Comparison of ENCODE assay signal across 14 cellular contexts in genomic region chr1:24551910-24552571, GRCh38. TPM values are rescaled to one million over a fixed set of nuclear protein-coding genes. Genes with fewer than 3 reads are reported as not detected.
DNase-seq lines count a peak whose midpoint lies in the region; ATAC-seq and TF ChIP-seq lines count a peak whose summit lies in the region.
"Had no signal": no experiment of that assay in that cellular context is flagged by ENCODE, and none has a peak within 500 bp of the region (broad histone marks: within the 10 kb centered on the region; RNA-seq: fewer than 3 reads in every experiment).

No MANE protein-coding gene starts in this region.

- TF ChIP-seq EP300 in neural cell (conservative IDR thresholded peaks at IDR 0.05; ENCODE audit: poor library complexity, severe bottlenecking), result no peak

- H3K36me3 Mint-ChIP-seq in GM23338 (ENCODE audit: low read depth), result no peaks in the 10 kb centered on the region
- H3K36me3 Mint-ChIP-seq: activated naive CD4-positive, alpha-beta T cell treated with anti-CD3 and anti-CD28 coated beads, Interleukin-2, amount 50 U/mL, for 72 hours had no signal

- TF ChIP-seq CTCF in GM23338 (conservative IDR thresholded peaks at IDR 0.05; ENCODE audit: low read depth in 2 of 2), result no peak
- no peak for TF ChIP-seq CTCF in neural cell (IDR thresholded peaks at IDR 0.05; ENCODE audit: poor library complexity, severe bottlenecking)
- TF ChIP-seq CTCF in testis (IDR thresholded peaks at IDR 0.05), result no peak
- no peak for TF ChIP-seq CTCF in heart left ventricle (IDR thresholded peaks at IDR 0.05)

- no peak for ATAC-seq in GM23338
- no peak for ATAC-seq in heart left ventricle
- ATAC-seq: activated CD8-positive, alpha-beta T cell treated with anti-CD3 and anti-CD28 coated beads for 36 hours; activated naive CD4-positive, alpha-beta T cell treated with anti-CD3 and anti-CD28 coated beads, Interleukin-2, amount 50 U/mL, for 72 hours had no signal

- 69 to 72% methylated on average over 13 of the region's 13 CpGs for WGBS in testis, 2 donors
- WGBS in heart left ventricle, 4 donors, result 69 to 78% (median 73%) methylated on average over 13 of the region's 13 CpGs

- no peak for TF ChIP-seq RAD21 in neural cell (conservative IDR thresholded peaks at IDR 0.05)

- H3K4me2 ChIP-seq in GM23338, result peak overlapping the region; percentile 16; the same call in 1 of the 2 replicates
- peak overlapping the region; percentile 35 for H3K4me2 ChIP-seq in neural cell (ENCODE audit: low read length)

- no peaks in the 10 kb centered on the region for H3K9me3 Mint-ChIP-seq in GM23338
- H3K9me3 Mint-ChIP-seq: activated CD8-positive, alpha-beta T cell treated with anti-CD3 and anti-CD28 coated beads for 36 hours; activated naive CD4-positive, alpha-beta T cell treated with anti-CD3 and anti-CD28 coated beads, Interleukin-2, amount 50 U/mL, for 72 hours had no signal

- no peak overlapping the region for H3K9ac ChIP-seq in neural cell (ENCODE audit: low read length)

- no peak overlapping the region for H3K4me3 ChIP-seq in GM23338
- peak overlapping the region; percentile 18 for H3K4me3 ChIP-seq in neural cell (ENCODE audit: low read length)
- H3K4me3 ChIP-seq in testis, result no peak overlapping the region
- no peak overlapping the region for H3K4me3 ChIP-seq in heart left ventricle
- H3K4me3 ChIP-seq: pancreas had no signal

- H3K79me2 ChIP-seq in GM23338 (replicated peaks; ENCODE audit: insufficient read depth), result no peaks in the 10 kb centered on the region
- H3K79me2 ChIP-seq in neural cell (replicated peaks; ENCODE audit: insufficient read depth, low read length), result no peaks in the 10 kb centered on the region

- no peaks in the 10 kb centered on the region for H3F3A ChIP-seq in GM23338 (replicated peaks; ENCODE audit: low read depth)
- H3F3A ChIP-seq in neural cell (ENCODE audit: insufficient read depth, low read length, poor library complexity, severe bottlenecking), result no peaks in the 10 kb centered on the region

- intact Hi-C loops in testis (cut with DNase I; ENCODE audit: low total_unique reads) (no loop called here), heart left ventricle (cut with DNase I) (no loop called here)

- H3K27ac ChIP-seq in GM23338 (ENCODE audit: low read depth) (no peak overlapping the region), neural cell (ENCODE audit: low read length) (peak overlapping the region; percentile 31), testis (no peak overlapping the region), heart left ventricle (no peak overlapping the region)

- H3K4me1 ChIP-seq in GM23338 (ENCODE audit: insufficient read depth) (peaks cover 7% of the 10 kb centered on the region; the same call in 1 of the 2 replicates), testis (no peaks in the 10 kb centered on the region), heart left ventricle (peaks cover 0 to 12% (median 0%) of the 10 kb centered on the region in 12 donors)

- no peak for TF ChIP-seq POLR2A in testis (IDR thresholded peaks at IDR 0.05)
- no peak for TF ChIP-seq POLR2A in heart left ventricle (IDR thresholded peaks at IDR 0.05)

- H2AFZ ChIP-seq in GM23338, result peak overlapping the region; percentile 97
- peak overlapping the region; percentile 51 for H2AFZ ChIP-seq in neural cell (ENCODE audit: low read depth, low read length)

- H3K9me3 ChIP-seq in neural cell (ENCODE audit: low read length) (no peaks in the 10 kb centered on the region), testis (no peaks in the 10 kb centered on the region), heart left ventricle (no peaks in the 10 kb centered on the region)
- H3K9me3 ChIP-seq: pancreas had no signal

- H3K36me3 ChIP-seq in GM23338 (ENCODE audit: insufficient read depth) (no peaks in the 10 kb centered on the region), neural cell (ENCODE audit: insufficient read depth, low read length) (no peaks in the 10 kb centered on the region), testis (ENCODE audit: low read depth, missing control alignments) (no peaks in the 10 kb centered on the region), heart left ventricle (no peaks in the 10 kb centered on the region)
- H3K36me3 ChIP-seq: pancreas had no signal

- H3K27me3 Mint-ChIP-seq in GM23338 (ENCODE audit: insufficient read depth, low read depth, poor library complexity), result peaks cover 16% of the 10 kb centered on the region

- peaks cover 9% of the 10 kb centered on the region for H3K4me1 Mint-ChIP-seq in GM23338

- no peak overlapping the region for H3K4me3 Mint-ChIP-seq in GM23338
- H3K4me3 Mint-ChIP-seq: activated CD8-positive, alpha-beta T cell treated with anti-CD3 and anti-CD28 coated beads for 36 hours had no signal

- H3K9me2 ChIP-seq in GM23338 (ENCODE audit: insufficient read depth) (no peaks in the 10 kb centered on the region), neural cell (ENCODE audit: insufficient read depth, low read length) (no peaks in the 10 kb centered on the region)

- DNase-seq in GM23338 (ENCODE audit: low spot score) (peak; percentile 29), NCI-H2227 treated with DMSO at 0.1 percent for 48 hours (lab: John Stamatoyannopoulos, UW) (peak; percentile 71), ecto neural progenitor cell (ENCODE audit: low spot score) (peak; percentile 54), COLO668 (lab: John Stamatoyannopoulos, UW; ENCODE audit: unreplicated experiment) (no peak), testis (no peak), heart left ventricle (no peak)
- DNase-seq: activated CD8-positive, alpha-beta T cell treated with anti-CD3 and anti-CD28 coated beads for 36 hours; stimulated activated CD4-positive, alpha-beta T cell treated with anti-CD3 and anti-CD28 coated beads, Interleukin-2, amount 100 ng/mL, for 48 hours; stimulated activated naive CD4-positive, alpha-beta T cell treated with Interleukin-2 at 50 U/mL for 16 hours had no signal

- no peaks in the 10 kb centered on the region for H4K20me1 ChIP-seq in GM23338 (replicated peaks; ENCODE audit: insufficient read depth)
- no peaks in the 10 kb centered on the region for H4K20me1 ChIP-seq in neural cell (ENCODE audit: insufficient read depth)

- H3K27me3 ChIP-seq in GM23338 (ENCODE audit: insufficient read depth) (peaks cover 29% of the 10 kb centered on the region), neural cell (ENCODE audit: insufficient read depth, low read depth, low read length) (peaks cover 23% of the 10 kb centered on the region), testis (no peaks in the 10 kb centered on the region), heart left ventricle (peaks cover 0 to 44% (median 13%) of the 10 kb centered on the region in 9 donors)
- H3K27me3 ChIP-seq: pancreas had no signal

- H3K27ac Mint-ChIP-seq in GM23338, result no peak overlapping the region
- H3K27ac Mint-ChIP-seq: activated CD8-positive, alpha-beta T cell treated with anti-CD3 and anti-CD28 coated beads for 36 hours; activated naive CD4-positive, alpha-beta T cell treated with anti-CD3 and anti-CD28 coated beads, Interleukin-2, amount 50 U/mL, for 72 hours had no signal

TF ChIP-seq in GM23338, 12 proteins besides CTCF, POLR2A, EP300 and RAD21 (continues in another document):
- TF ChIP-seq ZNF114 (CRISPR knock-in tag; IDR thresholded peaks at IDR 0.05) (no peak), JUNB (IDR thresholded peaks at IDR 0.05; ENCODE audit: unreplicated experiment) (no peak), ETS1 (IDR thresholded peaks at IDR 0.05) (no peak)

TF ChIP-seq in neural cell, 6 proteins besides CTCF, POLR2A, EP300 and RAD21 (continues in another document):
- TF ChIP-seq, protein P1, sequence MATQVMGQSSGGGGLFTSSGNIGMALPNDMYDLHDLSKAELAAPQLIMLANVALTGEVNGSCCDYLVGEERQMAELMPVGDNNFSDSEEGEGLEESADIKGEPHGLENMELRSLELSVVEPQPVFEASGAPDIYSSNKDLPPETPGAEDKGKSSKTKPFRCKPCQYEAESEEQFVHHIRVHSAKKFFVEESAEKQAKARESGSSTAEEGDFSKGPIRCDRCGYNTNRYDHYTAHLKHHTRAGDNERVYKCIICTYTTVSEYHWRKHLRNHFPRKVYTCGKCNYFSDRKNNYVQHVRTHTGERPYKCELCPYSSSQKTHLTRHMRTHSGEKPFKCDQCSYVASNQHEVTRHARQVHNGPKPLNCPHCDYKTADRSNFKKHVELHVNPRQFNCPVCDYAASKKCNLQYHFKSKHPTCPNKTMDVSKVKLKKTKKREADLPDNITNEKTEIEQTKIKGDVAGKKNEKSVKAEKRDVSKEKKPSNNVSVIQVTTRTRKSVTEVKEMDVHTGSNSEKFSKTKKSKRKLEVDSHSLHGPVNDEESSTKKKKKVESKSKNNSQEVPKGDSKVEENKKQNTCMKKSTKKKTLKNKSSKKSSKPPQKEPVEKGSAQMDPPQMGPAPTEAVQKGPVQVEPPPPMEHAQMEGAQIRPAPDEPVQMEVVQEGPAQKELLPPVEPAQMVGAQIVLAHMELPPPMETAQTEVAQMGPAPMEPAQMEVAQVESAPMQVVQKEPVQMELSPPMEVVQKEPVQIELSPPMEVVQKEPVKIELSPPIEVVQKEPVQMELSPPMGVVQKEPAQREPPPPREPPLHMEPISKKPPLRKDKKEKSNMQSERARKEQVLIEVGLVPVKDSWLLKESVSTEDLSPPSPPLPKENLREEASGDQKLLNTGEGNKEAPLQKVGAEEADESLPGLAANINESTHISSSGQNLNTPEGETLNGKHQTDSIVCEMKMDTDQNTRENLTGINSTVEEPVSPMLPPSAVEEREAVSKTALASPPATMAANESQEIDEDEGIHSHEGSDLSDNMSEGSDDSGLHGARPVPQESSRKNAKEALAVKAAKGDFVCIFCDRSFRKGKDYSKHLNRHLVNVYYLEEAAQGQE (IDR thresholded peaks at IDR 0.05; ENCODE audit: borderline replicate concordance), result no peak
- TF ChIP-seq SMC3 (conservative IDR thresholded peaks at IDR 0.05; ENCODE audit: poor library complexity) (no peak), MXI1 (conservative IDR thresholded peaks at IDR 0.05; ENCODE audit: poor library complexity, severe bottlenecking) (no peak), TAF1 (IDR thresholded peaks at IDR 0.05; ENCODE audit: low read depth) (no peak), EZH2 (IDR thresholded peaks at IDR 0.05; ENCODE audit: borderline replicate concordance, insufficient read depth, low read length, poor library complexity, severe bottlenecking) (no peak)

RNA-seq across cellular contexts. Expression of gene NCMAP, which starts 3.8 kb away (rescaled TPM):
- 0.17 and 0.85 TPM in 2 replicates for total RNA-seq in GM23338 (2014; rRNA removed; shearing (Covaris generic))
- polyA plus RNA-seq in GM23338 (2016; fragmentation: Nextera tagmentation; extraction: Ambion mirVana), result 0.12 and 0.23 TPM in 2 replicates
- not detected in 2 replicates for polyA plus RNA-seq in neural cell
- not detected in 2 replicates for polyA minus RNA-seq in neural cell
- total RNA-seq in testis, result 1 to 10 TPM in 1 of 2 donors, under 1 TPM in 1; 0.24 to 1.1 TPM
- polyA plus RNA-seq in testis (ENCODE audit: insufficient read depth, low read depth, low replicate concordance), result 0.26 TPM
- under 1 TPM in 5 of 9 donors, not detected in 4; 0.08 to 0.29 (median 0.17) TPM for total RNA-seq in heart left ventricle
- under 1 TPM in 1 of 2 donors, not detected in 1; 0.19 TPM for polyA plus RNA-seq in heart left ventricle
- total RNA-seq: dermis microvascular lymphatic vessel endothelial cell; T-helper 2 cell treated with Interferon-gamma antibody and Interleukin-4, amounts not matched to agents 100 ng/mL and 5 ng/mL, for 36 hours had no signal

RNA-seq across cellular contexts. Expression of gene RCAN3, which starts 49.4 kb away (rescaled TPM):
- 11.2 and 13.7 TPM in 2 replicates for total RNA-seq in GM23338 (2014; rRNA removed; shearing (Covaris generic))
- polyA plus RNA-seq in GM23338 (2016; fragmentation: Nextera tagmentation; extraction: Ambion mirVana) (8.9 and 9.1 TPM in 2 replicates), neural cell (27.8 and 31.4 TPM in 2 replicates), testis (ENCODE audit: insufficient read depth, low read depth, low replicate concordance) (4.2 TPM), heart left ventricle (1 to 10 TPM; 2.1 to 3.6 TPM)
- polyA minus RNA-seq in neural cell, result 36.3 and 46.7 TPM in 2 replicates
- total RNA-seq in testis (1 to 10 TPM; 7.9 to 8.0 TPM), heart left ventricle (1 to 10 TPM; 4.3 to 9.7 (median 6.1) TPM)

Comparison
In these comparisons a context has a peak if more than half of its experiments do, and no peak if none do; other contexts are left out.
1. DNase-seq: peak in GM23338 (single experiment), NCI-H2227 treated with DMSO at 0.1 percent for 48 hours (single experiment) and ecto neural progenitor cell (single experiment); none in COLO668 (single experiment), testis (single experiment) and heart left ventricle (0 of 5).